Comparison of ENCODE assay signal across 18 cellular contexts in genomic region chr13:52085416-52085815, GRCh38. TPM values are rescaled to one million over a fixed set of nuclear protein-coding genes. Genes with fewer than 3 reads are reported as not detected.
A peak's percentile ranks its signal among the peaks of the same experiment; 100 is the strongest.
DNase-seq lines count a peak whose midpoint lies in the region; ATAC-seq, FAIRE-seq and TF ChIP-seq lines count a peak whose summit lies in the region.
"Had no signal": no experiment of that assay in that cellular context is flagged by ENCODE, and none has a peak within 500 bp of the region (broad histone marks: within the 10 kb centered on the region; RNA-seq: fewer than 3 reads in every experiment).

No MANE protein-coding gene starts in this region.

- H3K79me2 ChIP-seq in keratinocyte (ENCODE audit: control insufficient read depth, insufficient read depth, low read length): no peaks in the 10 kb centered on the region

- dilution Hi-C loops in keratinocyte (cut with MboI; ENCODE audit: extremely low pct_ligation_motif_present, low sequenced_read_pairs): no loop called here

- TF ChIP-seq CTCF in choroid plexus epithelial cell (conservative IDR thresholded peaks at IDR 0.05; ENCODE audit: low read depth, low read length) (no peak), keratinocyte (optimal IDR thresholded peaks at IDR 0.05 in 1 of 3, IDR thresholded peaks at IDR 0.05 in 1 of 3, conservative IDR thresholded peaks at IDR 0.05 in 1 of 3; ENCODE audit: extremely low read depth in 1 of 3, insufficient read depth in 2 of 3, low read length in 3 of 3) (no peak)

- no peak overlapping the region for H3K27ac ChIP-seq in keratinocyte (ENCODE audit: control insufficient read depth, insufficient read depth, low read length)
- H3K27ac ChIP-seq: skin epidermis had no signal

- H3K9ac ChIP-seq in keratinocyte (ENCODE audit: control insufficient read depth, extremely low read depth, insufficient read depth, low read length): no peak overlapping the region

- H3K9me3 ChIP-seq in keratinocyte (ENCODE audit: control insufficient read depth, low read depth, low read length): no peaks in the 10 kb centered on the region

- H3K9me1 ChIP-seq in keratinocyte (ENCODE audit: control insufficient read depth, extremely low read depth, insufficient read depth, low read length): no peaks in the 10 kb centered on the region

- no peaks in the 10 kb centered on the region for H3K27me3 ChIP-seq in keratinocyte (ENCODE audit: control insufficient read depth, extremely low read depth, insufficient read depth, low read length)

- H3K4me3 ChIP-seq in choroid plexus epithelial cell (ENCODE audit: low read depth, low read length) (no peak overlapping the region), keratinocyte (ENCODE audit: control insufficient read depth in 2 of 3, extremely low read depth in 1 of 3, insufficient read depth in 2 of 3, low read depth in 1 of 3, low read length in 3 of 3) (no peak overlapping the region)
- H3K4me3 ChIP-seq: skin epidermis had no signal

- ATAC-seq in GM19452 (IDR thresholded peaks at IDR 0.05; ENCODE audit: unreplicated experiment): no peak
- ATAC-seq: stimulated activated memory B cell treated with anti-CD40 and anti-IgM and Interleukin-4, amounts not matched to agents 10 μg/mL and 1 μg/mL and 100 μg/mL, for 72 hours had no signal

- H2AFZ ChIP-seq in keratinocyte (ENCODE audit: control insufficient read depth, low read length): no peak overlapping the region

- H3K4me1 ChIP-seq in keratinocyte (ENCODE audit: control insufficient read depth, extremely low read depth, insufficient read depth, low read length): peaks cover 4% of the 10 kb centered on the region

- H3K4me2 ChIP-seq in keratinocyte (ENCODE audit: control insufficient read depth, extremely low read depth, insufficient read depth, low read depth, low read length): no peak overlapping the region

- DNase-seq in AG08395 (ENCODE audit: low spot score): peak; percentile 81
- DNase-seq in HS-5 (ENCODE audit: low read depth): peak; percentile 43
- peak; percentile 71 for DNase-seq in choroid plexus epithelial cell (ENCODE audit: low read depth)
- DNase-seq in keratinocyte (ENCODE audit: low read depth, low spot score): peak; percentile 4
- no peak for DNase-seq in activated naive CD4-positive, alpha-beta T cell treated with Interleukin-2 at 50 U/mL for 16 hours
- no peak for DNase-seq in stimulated activated CD4-positive, alpha-beta T cell treated with anti-CD3 and anti-CD28 coated beads, Interleukin-4, amount 100 ng/mL, for 1 hour
- no peak for DNase-seq in HUDEP-2 (lab: John Stamatoyannopoulos, UW; ENCODE audit: unreplicated experiment in 76 of 76)
- DNase-seq: activated CD4-positive, alpha-beta T cell treated with anti-CD3 and anti-CD28 coated beads for 48 hours; activated naive CD8-positive, alpha-beta T cell treated with anti-CD3 and anti-CD28 coated beads, Interleukin-2, amount 10 ng/mL, durations not matched to agents 7 days and 5 days; activated T-cell treated with anti-CD3 and anti-CD28 coated beads, Interleukin-2, amount 50 U/mL, for 1 hour; endodermal cell; GDM1; Kasumi-1; NCI-H146; NCI-H446 treated with DMSO at 0.1 percent for 48 hours had no signal

- H3K36me3 ChIP-seq in keratinocyte (ENCODE audit: control insufficient read depth in 2 of 2, extremely low read depth in 1 of 2, insufficient read depth in 2 of 2, low read length in 2 of 2): no peaks in the 10 kb centered on the region

- no peaks in the 10 kb centered on the region for H4K20me1 ChIP-seq in keratinocyte (ENCODE audit: control insufficient read depth, extremely low read depth, insufficient read depth, low read length)

- peak; percentile 76 for FAIRE-seq in keratinocyte (lab: Jason Lieb, UNC)

RNA-seq across cellular contexts. Expression of gene NEK5, which starts 43.5 kb away (rescaled TPM):
- polyA plus RNA-seq in keratinocyte: 0.11 to 0.45 TPM (median 0.21 TPM) in 3 replicates
- 0.45 TPM for polyA plus RNA-seq in keratinocyte (2011; ENCODE audit: low read depth)
- polyA plus RNA-seq in keratinocyte (2011; cell fraction: cytosol; rRNA removed): 0.25 and 0.28 TPM in 2 replicates
- polyA plus RNA-seq in keratinocyte (2011; cell fraction: nucleus; rRNA removed): 0.76 and 1.1 TPM in 2 replicates
- 0.17 and 0.47 TPM in 2 replicates for polyA plus RNA-seq in keratinocyte (2012; ENCODE audit: low replicate concordance)
- polyA minus RNA-seq in keratinocyte: 0.22 to 0.33 TPM in 2 of 3 replicates, not detected in the other
- polyA minus RNA-seq in keratinocyte (2011; cell fraction: cytosol; rRNA and poly(A)+ RNA removed): not detected
- 0.74 and 0.78 TPM in 2 replicates for polyA minus RNA-seq in keratinocyte (2011; cell fraction: nucleus; rRNA and poly(A)+ RNA removed)

Comparison
In these comparisons a context has a peak if more than half of its experiments do, and no peak if none do; other contexts are left out.
1. DNase-seq: peak in AG08395 (single experiment), HS-5 (single experiment), choroid plexus epithelial cell (single experiment) and keratinocyte (single experiment); none in activated naive CD4-positive, alpha-beta T cell treated with Interleukin-2 at 50 U/mL for 16 hours (single experiment), stimulated activated CD4-positive, alpha-beta T cell treated with anti-CD3 and anti-CD28 coated beads, Interleukin-4, amount 100 ng/mL, for 1 hour (single experiment) and HUDEP-2 (0 of 76).